Comparison of ENCODE assay signal across 18 cellular contexts in genomic region chr12:109685574-109686447, GRCh38. TPM values are rescaled to one million over a fixed set of nuclear protein-coding genes. Genes with fewer than 3 reads are reported as not detected.
DNase-seq lines count a peak whose midpoint lies in the region; ATAC-seq, FAIRE-seq and TF ChIP-seq lines count a peak whose summit lies in the region.
"Had no signal": no experiment of that assay in that cellular context is flagged by ENCODE, and none has a peak within 500 bp of the region (broad histone marks: within the 10 kb centered on the region; RNA-seq: fewer than 3 reads in every experiment).

No MANE protein-coding gene starts in this region.

- peak; percentile 2 for DNase-seq in Jurkat, Clone E6-1 (ENCODE audit: low read depth, low spot score)
- DNase-seq in bronchial epithelial cell (ENCODE audit: low read depth) (no peak), posterior vena cava (ENCODE audit: low spot score) (peak; percentile 46), hippocampal formation (lab: John Stamatoyannopoulos, UW) (no peak), HEK293T (ENCODE audit: extremely low spot score) (no peak)
- DNase-seq: CD8-positive, alpha-beta memory T cell; DMS79 treated with DMSO at 0.1 percent for 48 hours; NCI-H1092 treated with DMSO at 0.1 percent for 48 hours; NCI-H146; NCI-H2029 treated with DMSO at 0.1 percent for 48 hours; NCI-H446 treated with DMSO at 0.1 percent for 48 hours had no signal

- POLR2A ChIA-PET in HEK293T (lab: Yijun Ruan, JAX): no interaction called here

- peak; percentile 43 for FAIRE-seq in bronchial epithelial cell (lab: Jason Lieb, UNC)
- FAIRE-seq: D721Med had no signal

- intact Hi-C loops in posterior vena cava (cut with DNase I): loop anchor here in 1 of 2 donors (10.0 kb wide), 1 partner anchor 1911 kb away; the partner anchor contains the start of gene ASCL4

- CTCF ChIA-PET in HEK293T (lab: Yijun Ruan, JAX): no interaction called here

- no peaks in the 10 kb centered on the region for H3K36me3 ChIP-seq in bronchial epithelial cell (ENCODE audit: control insufficient read depth, insufficient read depth, low read length)
- H3K36me3 ChIP-seq: BLaER1, HAP-1, Peyer's patch had no signal

- H3K4me3 ChIP-seq in Jurkat, Clone E6-1 (ENCODE audit: low read length): no peak overlapping the region
- no peak overlapping the region for H3K4me3 ChIP-seq in bronchial epithelial cell (ENCODE audit: low read depth, low read length)
- H3K4me3 ChIP-seq: BLaER1, HAP-1, Peyer's patch had no signal

- peak overlapping the region; percentile 54 for H3K27ac ChIP-seq in C4-2B
- H3K27ac ChIP-seq: BLaER1 had no signal

- TF ChIP-seq CTCF in C4-2B (conservative IDR thresholded peaks at IDR 0.05) (no peak), bronchial epithelial cell (IDR thresholded peaks at IDR 0.05; ENCODE audit: insufficient read depth, low read length, severe bottlenecking) (no peak)

- no peaks in the 10 kb centered on the region for H3K27me3 ChIP-seq in bronchial epithelial cell (ENCODE audit: control insufficient read depth, insufficient read depth, low read length)
- H3K27me3 ChIP-seq: BLaER1, Peyer's patch had no signal

- no peak for ATAC-seq in GM21717 (IDR thresholded peaks at IDR 0.05; ENCODE audit: unreplicated experiment)
- ATAC-seq: Right ventricle myocardium inferior had no signal

TF ChIP-seq in HEK293T, 16 proteins besides CTCF, POLR2A, EP300 and RAD21:
- TF ChIP-seq ARNT (IDR thresholded peaks at IDR 0.05): no peak
- TF ChIP-seq BHLHE40 (IDR thresholded peaks at IDR 0.05; ENCODE audit: borderline replicate concordance): no peak
- TF ChIP-seq L3MBTL2 (conservative IDR thresholded peaks at IDR 0.05): no peak
- TF ChIP-seq, protein P1, sequence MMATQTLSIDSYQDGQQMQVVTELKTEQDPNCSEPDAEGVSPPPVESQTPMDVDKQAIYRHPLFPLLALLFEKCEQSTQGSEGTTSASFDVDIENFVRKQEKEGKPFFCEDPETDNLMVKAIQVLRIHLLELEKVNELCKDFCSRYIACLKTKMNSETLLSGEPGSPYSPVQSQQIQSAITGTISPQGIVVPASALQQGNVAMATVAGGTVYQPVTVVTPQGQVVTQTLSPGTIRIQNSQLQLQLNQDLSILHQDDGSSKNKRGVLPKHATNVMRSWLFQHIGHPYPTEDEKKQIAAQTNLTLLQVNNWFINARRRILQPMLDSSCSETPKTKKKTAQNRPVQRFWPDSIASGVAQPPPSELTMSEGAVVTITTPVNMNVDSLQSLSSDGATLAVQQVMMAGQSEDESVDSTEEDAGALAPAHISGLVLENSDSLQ (IDR thresholded peaks at IDR 0.05): no peak
- TF ChIP-seq CTBP1 (IDR thresholded peaks at IDR 0.05; ENCODE audit: borderline replicate concordance): no peak
- TF ChIP-seq FOXK2 (IDR thresholded peaks at IDR 0.05): no peak
- no peak for TF ChIP-seq ELF4 (IDR thresholded peaks at IDR 0.05)
- no peak for TF ChIP-seq FOXM1 (IDR thresholded peaks at IDR 0.05; ENCODE audit: borderline replicate concordance)
- no peak for TF ChIP-seq FOXA1 (IDR thresholded peaks at IDR 0.05)
- TF ChIP-seq SP1 (IDR thresholded peaks at IDR 0.05): no peak
- TF ChIP-seq SUZ12 (IDR thresholded peaks at IDR 0.05): no peak
- TF ChIP-seq NFRKB (IDR thresholded peaks at IDR 0.05): no peak
- no peak for TF ChIP-seq TARDBP (IDR thresholded peaks at IDR 0.05)
- TF ChIP-seq LEF1 (IDR thresholded peaks at IDR 0.05; ENCODE audit: borderline replicate concordance): no peak
- TF ChIP-seq HDGF (IDR thresholded peaks at IDR 0.05; ENCODE audit: borderline replicate concordance): no peak
- no peak for TF ChIP-seq ZNF384 (IDR thresholded peaks at IDR 0.05)

RNA-seq across cellular contexts. Expression of gene FAM222A, which starts 27.8 kb away (rescaled TPM):
- 3.4 TPM for polyA plus RNA-seq in Jurkat, Clone E6-1 (2012; ENCODE audit: insufficient read depth, insufficient read length)
- total RNA-seq in bronchial epithelial cell (under 0.01 TPM in 1 of 2 replicates, not detected in the other), posterior vena cava (under 1 TPM; 0.62 to 0.79 TPM)

Comparison
In these comparisons a context has a peak if more than half of its experiments do, and no peak if none do; other contexts are left out.
1. DNase-seq: peak in Jurkat, Clone E6-1 (single experiment) and posterior vena cava (single experiment); none in bronchial epithelial cell (single experiment), hippocampal formation (0 of 2) and HEK293T (single experiment).